9 cellular contexts compared by ENCODE assay signal in genomic region chr3:156174229-156174847, GRCh38. TPM values are rescaled to one million over a fixed set of nuclear protein-coding genes. Genes with fewer than 3 reads are reported as not detected.
DNase-seq lines count a peak whose midpoint lies in the region; ATAC-seq, FAIRE-seq and TF ChIP-seq lines count a peak whose summit lies in the region.
"Had no signal": no experiment of that assay in that cellular context is flagged by ENCODE, and none has a peak within 500 bp of the region (broad histone marks: within the 10 kb centered on the region; RNA-seq: fewer than 3 reads in every experiment).

No MANE protein-coding gene starts in this region.

- H3K36me3 ChIP-seq in BJ (ENCODE audit: control insufficient read depth, insufficient read depth, low read length): no peaks in the 10 kb centered on the region
- H3K36me3 ChIP-seq in HepG2 (replicated peaks in 1 of 2; ENCODE audit: control insufficient read depth in 1 of 2, insufficient read depth in 2 of 2, low read length in 2 of 2): no peaks in the 10 kb centered on the region
- no peaks in the 10 kb centered on the region for H3K36me3 ChIP-seq in uterus
- H3K36me3 ChIP-seq in OCI-LY7 (ENCODE audit: insufficient read depth, low read length): no peaks in the 10 kb centered on the region

- peak; percentile 46 for TF ChIP-seq CTCF in BJ (IDR thresholded peaks at IDR 0.05; ENCODE audit: insufficient read depth, low read depth, low read length)
- peak; percentile 47; the same call in 1 of the 2 replicates for TF ChIP-seq CTCF in HepG2 (CRISPR knock-in tag; IDR thresholded peaks at IDR 0.05)
- TF ChIP-seq CTCF in uterus (IDR thresholded peaks at IDR 0.05): peak in 2 of 4 experiments; percentile 20 to 41
- TF ChIP-seq CTCF in OCI-LY7 (conservative IDR thresholded peaks at IDR 0.05; ENCODE audit: low read length): no peak

- no peaks in the 10 kb centered on the region for H3K79me2 ChIP-seq in HepG2 (ENCODE audit: insufficient read depth, low read length)
- no peaks in the 10 kb centered on the region for H3K79me2 ChIP-seq in OCI-LY7 (ENCODE audit: insufficient read depth, low read depth, low read length)

- no peaks in the 10 kb centered on the region for H3K9me3 ChIP-seq in HepG2 (ENCODE audit: low read length)
- H3K9me3 ChIP-seq in uterus: no peaks in the 10 kb centered on the region
- H3K9me3 ChIP-seq in OCI-LY7 (ENCODE audit: low read length): no peaks in the 10 kb centered on the region

- TF ChIP-seq RAD21 in HepG2 (CRISPR knock-in tag; IDR thresholded peaks at IDR 0.05): no peak

- H3K4me1 ChIP-seq in HepG2 (ENCODE audit: insufficient read depth, low read length) (no peaks in the 10 kb centered on the region), uterus (no peaks in the 10 kb centered on the region), OCI-LY7 (ENCODE audit: insufficient read depth, low read length, poor library complexity, severe bottlenecking) (no peaks in the 10 kb centered on the region)

- H3K27me3 ChIP-seq in BJ (ENCODE audit: control insufficient read depth, insufficient read depth, low read length) (no peaks in the 10 kb centered on the region), HepG2 (ENCODE audit: control insufficient read depth in 1 of 2, insufficient read depth in 2 of 2, low read length in 2 of 2) (no peaks in the 10 kb centered on the region), uterus (no peaks in the 10 kb centered on the region)

- DNase-seq in BJ (ENCODE audit: low read depth) (no peak), HTR-8/SVneo (ENCODE audit: insufficient read length, low spot score) (peak; percentile 21), T47D (ENCODE audit: low read depth in 1 of 2, low spot score in 1 of 2) (peak; percentile 57 to 84), HepG2 (ENCODE audit: low spot score) (peak; percentile 8), NCI-H1436 treated with DMSO at 0.1 percent for 48 hours (lab: John Stamatoyannopoulos, UW) (no peak), NCI-H2196 treated with DMSO at 0.1 percent for 48 hours (lab: John Stamatoyannopoulos, UW; ENCODE audit: unreplicated experiment) (no peak), uterus (no peak), OCI-LY7 (ENCODE audit: low spot score) (no peak)

- H2AFZ ChIP-seq in HepG2 (ENCODE audit: low read length) (no peak overlapping the region), OCI-LY7 (ENCODE audit: low read length) (no peak overlapping the region)

- H3K27ac ChIP-seq in HepG2 (ENCODE audit: extremely low read length, insufficient read depth, low read length) (no peak overlapping the region), uterus (no peak overlapping the region), OCI-LY7 (ENCODE audit: low read depth, low read length, poor library complexity, severe bottlenecking) (no peak overlapping the region)

- WGBS in HepG2 (ENCODE audit: low lambda C conversion rate): 18% methylated on average over 4 of the region's 4 CpGs

- no peak for TF ChIP-seq EP300 in HepG2 (IDR thresholded peaks at IDR 0.05; ENCODE audit: low read depth in 2 of 2, low read length in 2 of 2)
- TF ChIP-seq EP300 in HepG2 (CRISPR knock-in tag; IDR thresholded peaks at IDR 0.05; ENCODE audit: borderline replicate concordance): no peak

- CTCF ChIA-PET in BJ (lab: Yijun Ruan, JAX): interaction anchor here (0.7 to 2.8 kb wide), 32 partner anchors 10 to 963 kb away, joined by 3 to 50 read pairs (median 4); no protein-coding TSS in a partner anchor
- CTCF ChIA-PET in HepG2 (lab: Yijun Ruan, JAX; ENCODE audit: low intra/inter-chr PET ratio, low total read pairs): no interaction called here
- CTCF ChIA-PET in OCI-LY7 (lab: Charles Lee; ENCODE audit: unreplicated experiment): no interaction called here

- TF ChIP-seq POLR2A in HepG2 (IDR thresholded peaks at IDR 0.05; ENCODE audit: insufficient read depth in 1 of 2, low read depth in 2 of 2, low read length in 2 of 2) (no peak), uterus (IDR thresholded peaks at IDR 0.05) (no peak)

- H3K4me3 ChIP-seq in BJ (ENCODE audit: low read depth, low read length) (no peak overlapping the region), HepG2 (replicated peaks in 1 of 3; ENCODE audit: insufficient read depth in 1 of 3, low read depth in 2 of 3, low read length in 3 of 3) (no peak overlapping the region), uterus (no peak overlapping the region), OCI-LY7 (ENCODE audit: low read depth, low read length, poor library complexity, severe bottlenecking) (no peak overlapping the region)

- no peak overlapping the region for H3K9ac ChIP-seq in HepG2 (ENCODE audit: insufficient read depth, low read depth, low read length)

- FAIRE-seq in HTR-8/SVneo (lab: Jason Lieb, UNC) (no peak), HepG2 (lab: Jason Lieb, UNC) (no peak)

- in situ Hi-C loops in T47D (cut with HindIII; ENCODE audit: low pct_unique_long_range_greater_than_20kb, low sequenced_read_pairs) (no loop called here), HepG2 (cut with HindIII; ENCODE audit: extremely low pct_ligation_motif_present, low pct_unique_long_range_greater_than_20kb) (loop anchor here (25.0 kb wide), 1 partner anchor 338 kb away; no protein-coding TSS in a partner anchor)

- no peaks in the 10 kb centered on the region for H3K9me2 ChIP-seq in OCI-LY7 (ENCODE audit: insufficient read depth, low read length)

- no peaks in the 10 kb centered on the region for H4K20me1 ChIP-seq in HepG2 (ENCODE audit: insufficient read depth, low read length)
- no peaks in the 10 kb centered on the region for H4K20me1 ChIP-seq in OCI-LY7 (ENCODE audit: insufficient read depth, low read length)

- peak; percentile 54 for ATAC-seq in HepG2

- POLR2A ChIA-PET in BJ (lab: Charles Lee) (no interaction called here), HepG2 (lab: Yijun Ruan, JAX) (no interaction called here), OCI-LY7 (lab: Charles Lee) (interaction anchor here (0.5 to 0.7 kb wide), 2 partner anchors 47 to 698 kb away, joined by 3 read pairs; no protein-coding TSS in a partner anchor)

- no TSS peak for BruUV-seq in HepG2 (replicated peaks; lab: Mats Ljungman, UMichigan)
- BruUV-seq in OCI-LY7 (replicated peaks; lab: Mats Ljungman, UMichigan): no TSS peak

- H3K4me2 ChIP-seq in HepG2 (ENCODE audit: low read depth, low read length): no peak overlapping the region
- no peak overlapping the region for H3K4me2 ChIP-seq in OCI-LY7 (ENCODE audit: low read length)

- intact Hi-C loops in HepG2 (cut with micrococcal nuclease; ENCODE audit: unreplicated experiment): no loop called here
- intact Hi-C loops in uterus (cut with DNase I; ENCODE audit: low total_unique reads): no loop called here
- intact Hi-C loops in OCI-LY7 (cut with micrococcal nuclease; ENCODE audit: unreplicated experiment): no loop called here

TF ChIP-seq in HepG2, 621 proteins besides CTCF, POLR2A, EP300 and RAD21:
- TF ChIP-seq STAG1 (CRISPR knock-in tag; IDR thresholded peaks at IDR 0.05): peak; percentile 48
- no peak for TF ChIP-seq HOXD1 (CRISPR knock-in tag; IDR thresholded peaks at IDR 0.05)
TF ChIP-seq in HepG2: peak in this region for 1.

RNA-seq across cellular contexts. Expression of gene KCNAB1, which starts 54.0 kb away (rescaled TPM):
- polyA plus RNA-seq in BJ (2011; rRNA removed) (not detected in 2 replicates), HepG2 (2011; rRNA removed) (not detected in 2 replicates)
- not detected in 2 replicates for polyA minus RNA-seq in BJ (2011; rRNA and poly(A)+ RNA removed)
- total RNA-seq in HepG2 (2016; rRNA removed; fragmentation: Illumina TruSeq; extraction: Trizol) (not detected in 2 replicates), uterus (10 to 100 TPM in 1 of 4 donors, 1 to 10 TPM in 3; 1.3 to 12.8 (median 6.8) TPM), OCI-LY7 (2022) (not detected in 2 replicates)
- not detected in 2 replicates for total RNA-seq in HepG2 (2016; cell fraction: cytosol; rRNA removed; fragmentation: Illumina TruSeq; extraction: Trizol; ENCODE audit: low read depth)
- not detected in 2 replicates for total RNA-seq in HepG2 (2016; cell fraction: insoluble cytoplasmic fraction; rRNA removed; fragmentation: Illumina TruSeq; extraction: Trizol)
- not detected in 2 replicates for total RNA-seq in HepG2 (2016; cell fraction: membrane; rRNA removed; fragmentation: Illumina TruSeq; extraction: Trizol)
- not detected in 2 replicates for total RNA-seq in HepG2 (2016; cell fraction: nucleus; rRNA removed; fragmentation: Illumina TruSeq; extraction: Trizol)
- not detected in 2 replicates for polyA plus RNA-seq in HepG2 (2011; cell fraction: cytosol; rRNA removed)
- not detected in 2 replicates for polyA plus RNA-seq in HepG2 (2011; cell fraction: nucleus; rRNA removed)
- 0.15 and 0.16 TPM in 2 replicates for polyA plus RNA-seq in HepG2 (2012)
- polyA plus RNA-seq in HepG2 (2016; cell fraction: cytosol; fragmentation: Illumina TruSeq; extraction: Trizol; ENCODE audit: low read depth): not detected in 2 replicates
- not detected in 2 replicates for polyA plus RNA-seq in HepG2 (2016; cell fraction: insoluble cytoplasmic fraction; fragmentation: Illumina TruSeq; extraction: Trizol; ENCODE audit: low read depth)
- polyA plus RNA-seq in HepG2 (2016; cell fraction: membrane; fragmentation: Illumina TruSeq; extraction: Trizol; ENCODE audit: low read depth): not detected in 2 replicates
- not detected in 2 replicates for polyA plus RNA-seq in HepG2 (2016; cell fraction: nucleus; fragmentation: Illumina TruSeq; extraction: Trizol; ENCODE audit: insufficient read depth, low read depth)
- polyA minus RNA-seq in HepG2 (2011; rRNA and poly(A)+ RNA removed; ENCODE audit: low replicate concordance): not detected in 2 replicates
- polyA minus RNA-seq in HepG2 (2011; cell fraction: cytosol; rRNA and poly(A)+ RNA removed): not detected in 2 replicates
- 0.12 and 0.13 TPM in 2 replicates for polyA minus RNA-seq in HepG2 (2011; cell fraction: nucleus; rRNA and poly(A)+ RNA removed)
- 0.13 TPM in 1 of 2 replicates, not detected in the other for total RNA-seq in OCI-LY7 (2014; rRNA removed; shearing (Covaris generic))
- total RNA-seq: activated CD8-positive, alpha-beta memory T cell treated with anti-CD3 and anti-CD28 coated beads for 36 hours had no signal

Comparison
In these comparisons a context has a peak if more than half of its experiments do, and no peak if none do; other contexts are left out.
1. DNase-seq: peak in HTR-8/SVneo (single experiment), T47D (2 of 2) and HepG2 (single experiment); none in BJ (single experiment), NCI-H1436 treated with DMSO at 0.1 percent for 48 hours (single experiment), NCI-H2196 treated with DMSO at 0.1 percent for 48 hours (single experiment), uterus (0 of 2) and OCI-LY7 (single experiment).